Comparison of ENCODE assay signal across 2 cellular contexts in the genomic region with DNA sequence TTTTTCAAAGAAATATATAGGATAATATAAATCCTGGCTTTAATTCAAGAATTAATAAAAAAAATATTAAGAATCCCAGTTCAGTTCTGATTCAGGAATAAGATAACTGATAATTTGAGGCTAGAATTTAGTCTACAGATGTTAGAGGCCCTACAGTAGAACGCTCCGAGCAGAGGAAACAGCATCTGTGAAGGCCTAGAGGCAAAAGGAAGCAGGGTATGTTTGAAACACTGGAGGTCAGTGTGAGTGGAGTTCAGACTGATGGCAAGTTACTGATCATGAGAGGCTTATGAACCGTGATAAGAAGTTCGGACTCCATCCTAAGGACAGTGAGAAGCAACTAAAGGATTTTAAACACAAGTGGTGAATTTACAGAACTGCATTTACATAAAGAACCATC. TPM values are rescaled to one million over a fixed set of nuclear protein-coding genes. Genes with fewer than 3 reads are reported as not detected.
"Had no signal": no experiment of that assay in that cellular context is flagged by ENCODE, and none has a peak within 500 bp of the region (broad histone marks: within the 10 kb centered on the region; RNA-seq: fewer than 3 reads in every experiment).

No MANE protein-coding gene starts in this region.

RNA-seq across cellular contexts. Expression of a gene that starts 10.4 kb away (rescaled TPM):
- total RNA-seq: cardiac septum, WTC11 had no signal
